Comparison of ENCODE assay signal across 3 cellular contexts in genomic region chr5:178662541-178662860, GRCh38.
"Had no signal": no experiment of that assay in that cellular context is flagged by ENCODE, and none has a peak within 500 bp of the region (broad histone marks: within the 10 kb centered on the region; RNA-seq: fewer than 3 reads in every experiment).

No MANE protein-coding gene starts in this region.

- DNase-seq: GDM1, GF-D8 had no signal

- H3K4me3 ChIP-seq: GM12878 had no signal

- ATAC-seq: GM12878 had no signal
